ENCODE assay signal across 9 cellular contexts in genomic region chr10:76430330-76430729, GRCh38.
A peak's percentile ranks its signal among the peaks of the same experiment; 100 is the strongest.
DNase-seq lines count a peak whose midpoint lies in the region; ATAC-seq and TF ChIP-seq lines count a peak whose summit lies in the region.
"Had no signal": no experiment of that assay in that cellular context is flagged by ENCODE, and none has a peak within 500 bp of the region (broad histone marks: within the 10 kb centered on the region; RNA-seq: fewer than 3 reads in every experiment).

No MANE protein-coding gene starts in this region.

- peak overlapping the region; percentile 78 for H2AFZ ChIP-seq in osteoblast (ENCODE audit: low read length)

- ATAC-seq in GM19467 (IDR thresholded peaks at IDR 0.05; ENCODE audit: unreplicated experiment): no peak

- in situ Hi-C loops in ACHN (cut with HindIII; ENCODE audit: low pct_ligation_motif_present, low pct_unique_long_range_greater_than_20kb, low sequenced_read_pairs): no loop called here

- H3K4me2 ChIP-seq in osteoblast (ENCODE audit: insufficient read depth, low read length): peak overlapping the region; percentile 53

- DNase-seq in ACHN: peak; percentile 25
- DNase-seq in NCI-H146 treated with DMSO at 0.1 percent for 48 hours (lab: John Stamatoyannopoulos, UW; ENCODE audit: unreplicated experiment): peak; percentile 42
- no peak for DNase-seq in esophagus squamous epithelium (lab: John Stamatoyannopoulos, UW)
- peak; percentile 79 for DNase-seq in osteoblast (ENCODE audit: insufficient read length, low spot score, missing footprints)
- no peak for DNase-seq in foreskin melanocyte
- DNase-seq in NCI-H526 (lab: John Stamatoyannopoulos, UW): no peak
- no peak for DNase-seq in nucleus accumbens (lab: John Stamatoyannopoulos, UW)
- DNase-seq: stimulated activated CD4-positive, alpha-beta T cell treated with anti-CD3 and anti-CD28 coated beads, Interleukin-15, amount 100 ng/mL, for 24 hours had no signal

- WGBS in esophagus squamous epithelium, 2 donors: 50 to 55% methylated on average over 1 of the region's 1 CpG

- intact Hi-C loops in esophagus squamous epithelium (cut with DNase I): no loop called here

- H3K4me1 ChIP-seq in esophagus squamous epithelium (peaks cover 0 to 24% (median 17%) of the 10 kb centered on the region in 3 donors), osteoblast (ENCODE audit: insufficient read depth, low read length) (peaks cover 49% of the 10 kb centered on the region)

- TF ChIP-seq POLR2A in esophagus squamous epithelium (IDR thresholded peaks at IDR 0.05): no peak

- H3K36me3 ChIP-seq in esophagus squamous epithelium (no peaks in the 10 kb centered on the region), osteoblast (ENCODE audit: insufficient read depth, low read length) (no peaks in the 10 kb centered on the region)

- no peaks in the 10 kb centered on the region for H3K9me3 ChIP-seq in esophagus squamous epithelium
- H3K9me3 ChIP-seq in osteoblast (ENCODE audit: low read depth, low read length): no peaks in the 10 kb centered on the region

- TF ChIP-seq CTCF in esophagus squamous epithelium (IDR thresholded peaks at IDR 0.05) (no peak), osteoblast (IDR thresholded peaks at IDR 0.05; ENCODE audit: extremely low read depth, low read depth, low read length) (no peak)

- H3K27me3 ChIP-seq in esophagus squamous epithelium (no peaks in the 10 kb centered on the region), osteoblast (ENCODE audit: insufficient read depth, low read length) (no peaks in the 10 kb centered on the region)

- H3K4me3 ChIP-seq in esophagus squamous epithelium (peak overlapping the region in 1 of 4 donors; percentile 8), osteoblast (ENCODE audit: insufficient read depth, low read length) (no peak overlapping the region)

- no peaks in the 10 kb centered on the region for H4K20me1 ChIP-seq in osteoblast (ENCODE audit: insufficient read depth, low read length)

- H3K79me2 ChIP-seq in osteoblast (ENCODE audit: insufficient read depth, low read length): no peaks in the 10 kb centered on the region

- H3K27ac ChIP-seq in esophagus squamous epithelium: peak overlapping the region in 3 of 4 donors; percentile 36 to 68 (median 67)
- H3K27ac ChIP-seq in osteoblast (ENCODE audit: low read depth, low read length): peak overlapping the region; percentile 64

Comparison
In these comparisons a context has a peak if more than half of its experiments do, and no peak if none do; other contexts are left out.
1. DNase-seq: peak in ACHN (single experiment), NCI-H146 treated with DMSO at 0.1 percent for 48 hours (single experiment) and osteoblast (single experiment); none in esophagus squamous epithelium (single experiment), foreskin melanocyte (single experiment), NCI-H526 (0 of 2) and nucleus accumbens (0 of 56).